ENCODE assay signal across 15 cellular contexts in genomic region chr13:110226051-110226562, GRCh38.
DNase-seq lines count a peak whose midpoint lies in the region; ATAC-seq and TF ChIP-seq lines count a peak whose summit lies in the region.
"Had no signal": no experiment of that assay in that cellular context is flagged by ENCODE, and none has a peak within 500 bp of the region (broad histone marks: within the 10 kb centered on the region; RNA-seq: fewer than 3 reads in every experiment).

No MANE protein-coding gene starts in this region.

- peak overlapping the region; percentile 48 for H3K4me2 ChIP-seq in PC-9

- CTCF ChIA-PET in PC-9 (lab: Charles Lee), result interaction anchor here (0.6 kb wide), 1 partner anchor 220 kb away, joined by 5 read pairs; no protein-coding TSS in a partner anchor

- TF ChIP-seq CTCF in PC-9 (conservative IDR thresholded peaks at IDR 0.05), result no peak
- no peak for TF ChIP-seq CTCF in endothelial cell (IDR thresholded peaks at IDR 0.05; ENCODE audit: unreplicated experiment)
- TF ChIP-seq CTCF in nephron progenitor cell (IDR thresholded peaks at IDR 0.05), result no peak
- TF ChIP-seq CTCF in upper lobe of left lung (IDR thresholded peaks at IDR 0.05), result no peak
- TF ChIP-seq CTCF in BE2C (IDR thresholded peaks at IDR 0.05; ENCODE audit: low read depth, low read length), result no peak

- no peaks in the 10 kb centered on the region for H3K9me3 ChIP-seq in PC-9 (ENCODE audit: insufficient read depth, low read depth)
- H3K9me3 ChIP-seq in upper lobe of left lung, result no peaks in the 10 kb centered on the region
- no peaks in the 10 kb centered on the region for H3K9me3 ChIP-seq in BE2C
- H3K9me3 ChIP-seq: ovary had no signal

- intact Hi-C loops in PC-9 (cut with micrococcal nuclease; ENCODE audit: unreplicated experiment), result loop anchor here (1.0 to 10.0 kb wide), 7 partner anchors 121 to 679 kb away; partner anchors contain the start of gene ING1

- H3K36me3 ChIP-seq in PC-9 (ENCODE audit: low read depth), result no peaks in the 10 kb centered on the region
- H3K36me3 ChIP-seq in upper lobe of left lung, result peaks cover 0 to 2% (median 0%) of the 10 kb centered on the region in 4 donors
- no peaks in the 10 kb centered on the region for H3K36me3 ChIP-seq in BE2C
- H3K36me3 ChIP-seq: ovary had no signal

- H3K4me1 ChIP-seq in PC-9 (replicated peaks; ENCODE audit: insufficient read depth), result peaks cover 31% of the 10 kb centered on the region
- H3K4me1 ChIP-seq in upper lobe of left lung, result peaks cover 8 to 38% (median 21%) of the 10 kb centered on the region in 4 donors
- H3K4me1 ChIP-seq in BE2C, result no peaks in the 10 kb centered on the region

- no peak overlapping the region for H3K4me3 ChIP-seq in PC-9
- no peak overlapping the region for H3K4me3 ChIP-seq in upper lobe of left lung
- H3K4me3 ChIP-seq in BE2C (ENCODE audit: low read depth, low read length), result no peak overlapping the region
- H3K4me3 ChIP-seq: GM23248, ovary had no signal

- no peak for ATAC-seq in upper lobe of left lung (ENCODE audit: low FRiP score in 2 of 2)

- TF ChIP-seq POLR2A in upper lobe of left lung (IDR thresholded peaks at IDR 0.05), result no peak

- DNase-seq in PC-9 (peak in 1 of 2 experiments; percentile 94), endothelial cell (ENCODE audit: low spot score) (no peak), nephron progenitor cell (no peak), upper lobe of left lung (no peak), NAMALWA (ENCODE audit: low spot score) (no peak), BE2C (no peak)
- no peak for DNase-seq in activated CD8-positive, alpha-beta memory T cell treated with anti-CD3 and anti-CD28 coated beads for 24 hours
- DNase-seq: activated naive CD4-positive, alpha-beta T cell treated with anti-CD3 and anti-CD28 coated beads for 36 hours; CD4-positive, CD25-positive, alpha-beta regulatory T cell; cerebellar nuclear complex; GM23248; NCI-H1417; NCI-H446; ovary had no signal

- H3K27ac ChIP-seq in PC-9, result peak overlapping the region; percentile 60
- peak overlapping the region in 3 of 4 donors; percentile 0 to 37 (median 21) for H3K27ac ChIP-seq in upper lobe of left lung
- H3K27ac ChIP-seq: GM23248, ovary, VCaP had no signal

- H3K27me3 ChIP-seq in PC-9 (ENCODE audit: insufficient read depth, low read depth) (no peaks in the 10 kb centered on the region), upper lobe of left lung (no peaks in the 10 kb centered on the region), BE2C (peaks cover 3% of the 10 kb centered on the region)
- H3K27me3 ChIP-seq: ovary had no signal

- H3K9me2 ChIP-seq in PC-9 (ENCODE audit: insufficient read depth), result no peaks in the 10 kb centered on the region

- 12 to 22% methylated on average over 2 of the region's 2 CpGs for WGBS in upper lobe of left lung, 2 donors

- no peak for TF ChIP-seq EP300 in upper lobe of left lung (IDR thresholded peaks at IDR 0.05)

- H3K27ac Mint-ChIP-seq in endothelial cell (ENCODE audit: unreplicated experiment) (peak overlapping the region; percentile 78), nephron progenitor cell (peak overlapping the region; percentile 21)
- H3K27ac Mint-ChIP-seq: activated naive CD4-positive, alpha-beta T cell treated with anti-CD3 and anti-CD28 coated beads for 36 hours; CD4-positive, CD25-positive, alpha-beta regulatory T cell had no signal

- peak overlapping the region; percentile 7 for H3K4me3 Mint-ChIP-seq in endothelial cell (ENCODE audit: unreplicated experiment)
- no peak overlapping the region for H3K4me3 Mint-ChIP-seq in nephron progenitor cell
- H3K4me3 Mint-ChIP-seq: activated naive CD4-positive, alpha-beta T cell treated with anti-CD3 and anti-CD28 coated beads for 36 hours had no signal

- no peaks in the 10 kb centered on the region for H4K20me1 ChIP-seq in PC-9 (ENCODE audit: insufficient read depth)

- H3K79me2 ChIP-seq in PC-9 (ENCODE audit: low read depth), result no peaks in the 10 kb centered on the region

- H3K27me3 Mint-ChIP-seq in endothelial cell (ENCODE audit: unreplicated experiment) (peaks cover 14% of the 10 kb centered on the region), nephron progenitor cell (ENCODE audit: low read depth, poor library complexity) (no peaks in the 10 kb centered on the region)

- peak overlapping the region; percentile 56 for H2AFZ ChIP-seq in PC-9
- H2AFZ ChIP-seq: GM23248 had no signal

- H3K36me3 Mint-ChIP-seq in endothelial cell (ENCODE audit: low read depth, unreplicated experiment) (peaks cover 34% of the 10 kb centered on the region), nephron progenitor cell (ENCODE audit: low read depth) (no peaks in the 10 kb centered on the region)
- H3K36me3 Mint-ChIP-seq: CD4-positive, CD25-positive, alpha-beta regulatory T cell had no signal

- no TSS peak for BruUV-seq in PC-9 (replicated peaks; lab: Mats Ljungman, UMichigan)

- POLR2A ChIA-PET in PC-9 (lab: Charles Lee; ENCODE audit: unreplicated experiment), result no interaction called here

- peaks cover 66% of the 10 kb centered on the region for H3K4me1 Mint-ChIP-seq in endothelial cell (ENCODE audit: unreplicated experiment)
- peaks cover 51% of the 10 kb centered on the region for H3K4me1 Mint-ChIP-seq in nephron progenitor cell
- H3K4me1 Mint-ChIP-seq: CD4-positive, CD25-positive, alpha-beta regulatory T cell had no signal

- H3K9me3 Mint-ChIP-seq in endothelial cell (ENCODE audit: unreplicated experiment) (no peaks in the 10 kb centered on the region), nephron progenitor cell (no peaks in the 10 kb centered on the region)
- H3K9me3 Mint-ChIP-seq: activated naive CD4-positive, alpha-beta T cell treated with anti-CD3 and anti-CD28 coated beads for 36 hours had no signal

- peaks cover 30% of the 10 kb centered on the region for H3F3A ChIP-seq in PC-9 (ENCODE audit: insufficient read depth, low read depth)
